In the genomic region with DNA sequence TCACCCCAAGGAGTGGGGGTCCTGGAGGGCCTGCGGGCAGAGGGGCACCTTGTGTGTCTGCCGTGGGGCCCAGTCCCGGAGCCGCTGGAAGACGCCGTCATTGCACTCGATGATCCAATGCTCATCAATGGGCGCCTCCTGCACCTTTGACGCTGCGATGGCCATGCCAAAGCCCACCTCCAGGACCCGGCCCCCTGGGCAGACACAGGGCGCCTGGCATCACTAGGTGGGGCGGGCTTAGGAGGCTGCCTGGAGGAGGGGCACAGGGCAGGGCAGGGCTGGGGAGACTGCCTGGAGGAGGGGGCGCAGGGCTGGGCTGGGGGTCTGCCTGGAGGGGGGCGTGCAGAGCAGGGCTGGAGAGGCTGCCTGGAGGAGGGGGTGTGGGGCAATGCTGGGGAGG, we compare ENCODE assay signal across 18 cellular contexts. TPM values are rescaled to one million over a fixed set of nuclear protein-coding genes. Genes with fewer than 3 reads are reported as not detected.
"Had no signal": no experiment of that assay in that cellular context is flagged by ENCODE, and none has a peak within 500 bp of the region (broad histone marks: within the 10 kb centered on the region; RNA-seq: fewer than 3 reads in every experiment).

No MANE protein-coding gene starts in this region.

- H3K36me3 ChIP-seq: lower lobe of right lung had no signal

- H3K27ac Mint-ChIP-seq: activated CD4-positive, alpha-beta memory T cell treated with anti-CD3 and anti-CD28 coated beads for 36 hours; activated CD4-positive, alpha-beta T cell treated with anti-CD3 and anti-CD28 coated beads for 36 hours; activated naive CD4-positive, alpha-beta T cell treated with anti-CD3 and anti-CD28 coated beads, Interleukin-2, amount 50 U/mL, for 24 hours; nephron progenitor cell; progenitor cell of endocrine pancreas had no signal

- H3K27me3 ChIP-seq: tibial artery had no signal

- ATAC-seq: activated CD4-positive, alpha-beta T cell treated with anti-CD3 and anti-CD28 coated beads for 36 hours; lower lobe of right lung had no signal

- FAIRE-seq: endothelial cell of umbilical vein, urothelium cell line had no signal

- H3K9me3 Mint-ChIP-seq: activated CD4-positive, alpha-beta memory T cell treated with anti-CD3 and anti-CD28 coated beads for 36 hours; activated naive CD4-positive, alpha-beta T cell treated with anti-CD3 and anti-CD28 coated beads, Interleukin-2, amount 50 U/mL, for 24 hours; activated T-cell treated with anti-CD3 and anti-CD28 coated beads, Interleukin-2, amount 50 U/mL, for 24 hours; nephron progenitor cell had no signal

- H3K9me3 ChIP-seq: esophagus squamous epithelium, lower lobe of right lung, stomach, tibial artery had no signal

- H3K27me3 Mint-ChIP-seq: activated naive CD4-positive, alpha-beta T cell treated with anti-CD3 and anti-CD28 coated beads, Interleukin-2, amount 50 U/mL, for 24 hours; progenitor cell of endocrine pancreas had no signal

- DNase-seq: activated CD4-positive, alpha-beta memory T cell treated with anti-CD3 and anti-CD28 coated beads for 36 hours; activated CD4-positive, alpha-beta T cell treated with anti-CD3 and anti-CD28 coated beads for 36 hours; activated effector memory CD4-positive, alpha-beta T cell treated with anti-CD3 and anti-CD28 coated beads, Interleukin-2, amount 50 U/mL, for 16 hours; activated T-cell treated with anti-CD3 and anti-CD28 coated beads, Interleukin-2, amount 50 U/mL, for 24 hours; effector CD8-positive, alpha-beta T cell; esophagus squamous epithelium; lower lobe of right lung; nephron progenitor cell; occipital lobe; T-helper 1 cell; T1000; tibial artery had no signal

- H3K27ac ChIP-seq: lower lobe of right lung had no signal

- H3K36me3 Mint-ChIP-seq: activated CD4-positive, alpha-beta memory T cell treated with anti-CD3 and anti-CD28 coated beads for 36 hours; activated naive CD4-positive, alpha-beta T cell treated with anti-CD3 and anti-CD28 coated beads, Interleukin-2, amount 50 U/mL, for 24 hours had no signal

RNA-seq across cellular contexts. Expression of gene APC2, which starts 50.2 kb away (rescaled TPM):
- total RNA-seq: kidney epithelial cell had no signal
